ENCODE assay signal across 8 cellular contexts in the genomic region with DNA sequence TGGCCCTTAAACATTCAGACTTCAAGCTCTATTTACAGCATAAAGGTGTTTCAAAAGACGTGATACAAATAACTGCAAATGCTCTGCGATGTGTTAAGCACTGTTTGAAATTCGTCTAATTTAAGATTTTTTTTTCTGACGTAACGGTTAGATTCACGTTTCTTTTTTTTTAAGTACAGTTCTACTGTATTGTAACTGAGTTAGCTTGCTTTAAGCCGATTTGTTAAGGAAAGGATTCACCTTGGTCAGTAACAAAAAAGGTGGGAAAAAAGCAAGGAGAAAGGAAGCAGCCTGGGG. TPM values are rescaled to one million over a fixed set of nuclear protein-coding genes. Genes with fewer than 3 reads are reported as not detected.
DNase-seq lines count a peak whose midpoint lies in the region; ATAC-seq and TF ChIP-seq lines count a peak whose summit lies in the region.

No MANE protein-coding gene starts in this region.

- no peaks in the 10 kb centered on the region for H3K36me3 Mint-ChIP-seq in activated naive CD8-positive, alpha-beta T cell

- TF ChIP-seq EP300 in SK-N-SH (IDR thresholded peaks at IDR 0.05; ENCODE audit: borderline replicate concordance in 1 of 2, low read depth in 1 of 2, low read length in 1 of 2) (no peak), suprapubic skin (IDR thresholded peaks at IDR 0.05) (no peak)

- no peaks in the 10 kb centered on the region for H3K9me3 Mint-ChIP-seq in activated naive CD8-positive, alpha-beta T cell (ENCODE audit: low read depth)

- H3K27me3 Mint-ChIP-seq in activated naive CD8-positive, alpha-beta T cell = peaks cover 10% of the 10 kb centered on the region

- H3K4me1 ChIP-seq in SK-N-SH (ENCODE audit: control insufficient read depth in 1 of 2, insufficient read depth in 2 of 2, low read depth in 1 of 2, low read length in 1 of 2) = peaks cover 0 to 19% of the 10 kb centered on the region in 2 experiments; a peak in 1 of 4 replicates
- peaks cover 38% of the 10 kb centered on the region for H3K4me1 ChIP-seq in suprapubic skin

- H3K9me2 ChIP-seq in SK-N-SH = no peaks in the 10 kb centered on the region

- H3K36me3 ChIP-seq in SK-N-SH (replicated peaks in 1 of 2; ENCODE audit: control insufficient read depth in 1 of 2, insufficient read depth in 2 of 2, low read length in 1 of 2) = no peaks in the 10 kb centered on the region
- no peaks in the 10 kb centered on the region for H3K36me3 ChIP-seq in suprapubic skin

- peak overlapping the region; percentile 100; the same call in 1 of the 2 replicates for H3K4me2 ChIP-seq in SK-N-SH

- H3K9me3 ChIP-seq in SK-N-SH (no peaks in the 10 kb centered on the region), suprapubic skin (no peaks in the 10 kb centered on the region)

- H3K27ac Mint-ChIP-seq in activated naive CD8-positive, alpha-beta T cell = peak overlapping the region; percentile 58

- H3K4me3 Mint-ChIP-seq in activated naive CD8-positive, alpha-beta T cell = peak overlapping the region; percentile 86

- ATAC-seq in SK-N-SH treated with all-trans-retinoic acid at 6 μM for 48 hours = no peak

- CTCF ChIA-PET in SK-N-SH (lab: Yijun Ruan, JAX) = interaction anchor here (0.6 to 3.9 kb wide), 33 partner anchors 9 to 1321 kb away, joined by 3 to 34 read pairs (median 5); partner anchors contain the start of gene SPPL2C

- TF ChIP-seq CTCF in SK-N-SH (IDR thresholded peaks at IDR 0.05) (no peak), suprapubic skin (IDR thresholded peaks at IDR 0.05) (no peak)

- H4K20me1 ChIP-seq in SK-N-SH (ENCODE audit: insufficient read depth) = no peaks in the 10 kb centered on the region

- peaks cover 17% of the 10 kb centered on the region for H3K4me1 Mint-ChIP-seq in activated naive CD8-positive, alpha-beta T cell (ENCODE audit: low read depth)

- H3F3A ChIP-seq in SK-N-SH (replicated peaks; ENCODE audit: insufficient read depth) = peaks cover 6% of the 10 kb centered on the region

- TF ChIP-seq POLR2A in suprapubic skin (IDR thresholded peaks at IDR 0.05) = no peak

- H3K27ac ChIP-seq in SK-N-SH (ENCODE audit: low read depth in 2 of 2, low read length in 1 of 2) (peak overlapping the region in 1 of 2 experiments; percentile 41; a peak in 1 of 4 replicates), suprapubic skin (peak overlapping the region; percentile 62)

- DNase-seq in SK-N-SH = no peak
- DNase-seq in inferior parietal cortex (ENCODE audit: extremely low spot score) = peak; percentile 22
- no peak for DNase-seq in suprapubic skin (ENCODE audit: low spot score in 2 of 2)
- DNase-seq in NOMO-1 (lab: John Stamatoyannopoulos, UW; ENCODE audit: unreplicated experiment in 2 of 2) = no peak
- no peak for DNase-seq in effector CD8-positive, alpha-beta T cell (lab: John Stamatoyannopoulos, UW)
- DNase-seq in NCI-H446 treated with DMSO at 0.1 percent for 48 hours (lab: John Stamatoyannopoulos, UW) = no peak

- peak overlapping the region; percentile 77 to 92; a peak in 3 of 4 replicates for H3K4me3 ChIP-seq in SK-N-SH (ENCODE audit: low read depth in 2 of 2, low read length in 1 of 2)
- H3K4me3 ChIP-seq in suprapubic skin = peak overlapping the region; percentile 71

- no peak overlapping the region; the same call in 1 of the 2 replicates for H3K9ac ChIP-seq in SK-N-SH

- no peak for TF ChIP-seq RAD21 in SK-N-SH (IDR thresholded peaks at IDR 0.05; ENCODE audit: low read length)

- POLR2A ChIA-PET in SK-N-SH (lab: Yijun Ruan, JAX) = interaction anchor here (0.9 kb wide), 1 partner anchor 9 kb away, joined by 6 read pairs; no protein-coding TSS in a partner anchor

- WGBS in SK-N-SH (ENCODE audit: low lambda C conversion rate) = 71% methylated on average over 7 of the region's 7 CpGs
- WGBS in suprapubic skin = 39% methylated on average over 7 of the region's 7 CpGs

- H2AFZ ChIP-seq in SK-N-SH (ENCODE audit: low read depth) = peak overlapping the region; percentile 92

- H3K27me3 ChIP-seq in SK-N-SH (ENCODE audit: insufficient read depth) = peaks cover 37% of the 10 kb centered on the region
- peaks cover 36% of the 10 kb centered on the region for H3K27me3 ChIP-seq in suprapubic skin

- H3K79me2 ChIP-seq in SK-N-SH (ENCODE audit: insufficient read depth) = no peaks in the 10 kb centered on the region

TF ChIP-seq in SK-N-SH, 30 proteins besides CTCF, POLR2A, EP300 and RAD21:
- TF ChIP-seq REST (IDR thresholded peaks at IDR 0.05; ENCODE audit: low read depth, low read length) = no peak
TF ChIP-seq in SK-N-SH: peak in this region for 0.

TF ChIP-seq in SK-N-SH treated with all-trans-retinoic acid at 6 μM for 48 hours, 23 proteins besides CTCF, POLR2A, EP300 and RAD21:
- no peak for TF ChIP-seq TSHZ2 (CRISPR knock-in tag; IDR thresholded peaks at IDR 0.05)

RNA-seq across cellular contexts. Expression of gene MAPT, which starts 0.7 kb away (rescaled TPM):
- 0.47 and 0.74 TPM in 2 replicates for polyA plus RNA-seq in SK-N-SH (2012; rRNA removed)
- 0.33 and 0.49 TPM in 2 replicates for polyA plus RNA-seq in SK-N-SH (2012; cell fraction: cytosol; rRNA removed)
- 0.85 and 1.1 TPM in 2 replicates for polyA plus RNA-seq in SK-N-SH (2012; cell fraction: nucleus; rRNA removed)
- total RNA-seq in suprapubic skin = 1 to 10 TPM; 3.6 to 6.5 (median 4.5) TPM

RNA-seq across cellular contexts. Expression of gene SPPL2C, which starts 49.0 kb away (rescaled TPM):
- polyA plus RNA-seq in SK-N-SH (2012; rRNA removed) = not detected in 2 replicates
- not detected in 2 replicates for polyA plus RNA-seq in SK-N-SH (2012; cell fraction: cytosol; rRNA removed)
- polyA plus RNA-seq in SK-N-SH (2012; cell fraction: nucleus; rRNA removed) = not detected in 2 replicates
- total RNA-seq in suprapubic skin = not detected
